ENCODE assay signal across 23 cellular contexts in genomic region chr3:87109431-87109830, GRCh38.
DNase-seq lines count a peak whose midpoint lies in the region; ATAC-seq, FAIRE-seq and TF ChIP-seq lines count a peak whose summit lies in the region.
"Had no signal": no experiment of that assay in that cellular context is flagged by ENCODE, and none has a peak within 500 bp of the region (broad histone marks: within the 10 kb centered on the region; RNA-seq: fewer than 3 reads in every experiment).

No MANE protein-coding gene starts in this region.

- no peaks in the 10 kb centered on the region for H3K27me3 ChIP-seq in GM23338 (ENCODE audit: insufficient read depth)
- no peaks in the 10 kb centered on the region for H3K27me3 ChIP-seq in bronchial epithelial cell (ENCODE audit: control insufficient read depth, insufficient read depth, low read length)
- H3K27me3 ChIP-seq in neural progenitor cell: no peaks in the 10 kb centered on the region
- H3K27me3 ChIP-seq: BE2C; BLaER1 treated with 17β-estradiol and CSF1 and Interleukin-3, amounts not matched to agents 10 nM and 100 nM had no signal

- H3K79me2 ChIP-seq in GM23338 (replicated peaks; ENCODE audit: insufficient read depth) (no peaks in the 10 kb centered on the region), neural progenitor cell (ENCODE audit: low read depth) (no peaks in the 10 kb centered on the region)

- peak; percentile 23 for FAIRE-seq in bronchial epithelial cell (lab: Jason Lieb, UNC)
- FAIRE-seq: A549, G401.6, GM12892 had no signal

- H3K27me3 Mint-ChIP-seq in GM23338 (ENCODE audit: insufficient read depth, low read depth, poor library complexity): no peaks in the 10 kb centered on the region
- H3K27me3 Mint-ChIP-seq in neural progenitor cell (ENCODE audit: insufficient read depth, low read depth): no peaks in the 10 kb centered on the region
- no peaks in the 10 kb centered on the region for H3K27me3 Mint-ChIP-seq in activated naive CD4-positive, alpha-beta T cell treated with anti-CD3 and anti-CD28 coated beads for 36 hours (ENCODE audit: low read depth)
- H3K27me3 Mint-ChIP-seq: CD4-positive, alpha-beta T cell; CD8-positive, alpha-beta memory T cell had no signal

- H3K4me1 ChIP-seq in GM23338 (ENCODE audit: insufficient read depth) (no peaks in the 10 kb centered on the region), neural progenitor cell (peaks cover 5% of the 10 kb centered on the region)
- H3K4me1 ChIP-seq: A549; BE2C; BLaER1 treated with 17β-estradiol and CSF1 and Interleukin-3, amounts not matched to agents 10 nM and 100 nM had no signal

- CTCF ChIA-PET in activated naive CD4-positive, alpha-beta T cell treated with anti-CD3 and anti-CD28 coated beads for 36 hours (lab: Charles Lee): no interaction called here

- H2AFZ ChIP-seq in GM23338: peak overlapping the region; percentile 77; the same call in 1 of the 2 replicates
- no peak overlapping the region for H2AFZ ChIP-seq in neural progenitor cell (replicated peaks)
- H2AFZ ChIP-seq: GM23248 had no signal

- H3K9me3 Mint-ChIP-seq in GM23338 (peaks cover 28% of the 10 kb centered on the region), neural progenitor cell (peaks cover 8% of the 10 kb centered on the region)
- H3K9me3 Mint-ChIP-seq in activated naive CD4-positive, alpha-beta T cell treated with anti-CD3 and anti-CD28 coated beads for 36 hours: peaks cover 10% of the 10 kb centered on the region

- H3K4me3 Mint-ChIP-seq in GM23338 (no peak overlapping the region), neural progenitor cell (no peak overlapping the region)
- no peak overlapping the region for H3K4me3 Mint-ChIP-seq in activated naive CD4-positive, alpha-beta T cell treated with anti-CD3 and anti-CD28 coated beads for 36 hours
- H3K4me3 Mint-ChIP-seq: CD14-positive monocyte; CD4-positive, alpha-beta T cell; CD8-positive, alpha-beta memory T cell; H9 had no signal

- TF ChIP-seq CTCF in GM23338 (conservative IDR thresholded peaks at IDR 0.05; ENCODE audit: low read depth in 2 of 2): no peak
- TF ChIP-seq CTCF in bronchial epithelial cell (IDR thresholded peaks at IDR 0.05; ENCODE audit: insufficient read depth, low read length, severe bottlenecking): no peak
- no peak for TF ChIP-seq CTCF in neural progenitor cell (IDR thresholded peaks at IDR 0.05)

- H3K4me2 ChIP-seq in GM23338 (no peak overlapping the region), neural progenitor cell (no peak overlapping the region)
- H3K4me2 ChIP-seq: A549; BLaER1 treated with 17β-estradiol and CSF1 and Interleukin-3, amounts not matched to agents 10 nM and 100 nM had no signal

- H3K27ac ChIP-seq in GM23338 (ENCODE audit: low read depth) (no peak overlapping the region), neural progenitor cell (no peak overlapping the region)
- H3K27ac ChIP-seq: A549; BLaER1 treated with 17β-estradiol and CSF1 and Interleukin-3, amounts not matched to agents 10 nM and 100 nM; GM23248 had no signal

- ATAC-seq in GM23338 (no peak), GM19397 (IDR thresholded peaks at IDR 0.05; ENCODE audit: unreplicated experiment) (no peak)
- ATAC-seq: A549, HCT116 had no signal

- intact Hi-C loops in activated naive CD4-positive, alpha-beta T cell treated with anti-CD3 and anti-CD28 coated beads for 36 hours (cut with micrococcal nuclease): no loop called here

- H3F3A ChIP-seq in GM23338 (replicated peaks; ENCODE audit: low read depth) (no peaks in the 10 kb centered on the region), neural progenitor cell (ENCODE audit: low read depth) (no peaks in the 10 kb centered on the region)

- H3K4me3 ChIP-seq in GM23338 (no peak overlapping the region), bronchial epithelial cell (ENCODE audit: low read depth, low read length) (no peak overlapping the region), neural progenitor cell (no peak overlapping the region)
- H3K4me3 ChIP-seq: A549; BLaER1 treated with 17β-estradiol and CSF1 and Interleukin-3, amounts not matched to agents 10 nM and 100 nM; GM23248 had no signal

- H3K36me3 ChIP-seq in GM23338 (ENCODE audit: insufficient read depth) (no peaks in the 10 kb centered on the region), bronchial epithelial cell (ENCODE audit: control insufficient read depth, insufficient read depth, low read length) (no peaks in the 10 kb centered on the region), neural progenitor cell (no peaks in the 10 kb centered on the region)
- H3K36me3 ChIP-seq: BE2C; BLaER1 treated with 17β-estradiol and CSF1 and Interleukin-3, amounts not matched to agents 10 nM and 100 nM had no signal

- H4K20me1 ChIP-seq in GM23338 (replicated peaks; ENCODE audit: insufficient read depth) (no peaks in the 10 kb centered on the region), neural progenitor cell (ENCODE audit: low read depth) (no peaks in the 10 kb centered on the region)
- H4K20me1 ChIP-seq: BLaER1 treated with 17β-estradiol and CSF1 and Interleukin-3, amounts not matched to agents 10 nM and 100 nM had no signal

- no peak for DNase-seq in GM23338 (ENCODE audit: low spot score)
- no peak for DNase-seq in bronchial epithelial cell (ENCODE audit: low read depth)
- peak; percentile 62 for DNase-seq in neural progenitor cell (ENCODE audit: low spot score)
- peak; percentile 14 for DNase-seq in retina
- no peak for DNase-seq in D341Med (ENCODE audit: low spot score)
- DNase-seq in activated naive CD4-positive, alpha-beta T cell treated with anti-CD3 and anti-CD28 coated beads for 36 hours: no peak
- DNase-seq: 8988T; ACHN; AML-193; BE2C; CD4-positive, alpha-beta T cell; CD8-positive, alpha-beta memory T cell; DMS53; DND-41; GM23248; H9 had no signal

- H3K9ac ChIP-seq in neural progenitor cell: no peak overlapping the region
- H3K9ac ChIP-seq: BLaER1 treated with 17β-estradiol and CSF1 and Interleukin-3, amounts not matched to agents 10 nM and 100 nM; GM23248 had no signal

- no peak overlapping the region for H3K27ac Mint-ChIP-seq in GM23338
- H3K27ac Mint-ChIP-seq in neural progenitor cell: no peak overlapping the region
- no peak overlapping the region for H3K27ac Mint-ChIP-seq in activated naive CD4-positive, alpha-beta T cell treated with anti-CD3 and anti-CD28 coated beads for 36 hours
- H3K27ac Mint-ChIP-seq: CD14-positive monocyte; CD4-positive, alpha-beta T cell; CD8-positive, alpha-beta memory T cell; H9 had no signal

- peaks cover 3% of the 10 kb centered on the region for H3K9me3 ChIP-seq in neural progenitor cell (ENCODE audit: low read depth)
- H3K9me3 ChIP-seq: BE2C had no signal

- H3K4me1 Mint-ChIP-seq in GM23338: peaks cover 3% of the 10 kb centered on the region; the same call in 1 of the 3 replicates
- H3K4me1 Mint-ChIP-seq in neural progenitor cell: no peaks in the 10 kb centered on the region
- H3K4me1 Mint-ChIP-seq in activated naive CD4-positive, alpha-beta T cell treated with anti-CD3 and anti-CD28 coated beads for 36 hours (ENCODE audit: low read depth): no peaks in the 10 kb centered on the region
- H3K4me1 Mint-ChIP-seq: CD14-positive monocyte; CD8-positive, alpha-beta memory T cell had no signal

- H3K36me3 Mint-ChIP-seq in GM23338 (ENCODE audit: low read depth) (peaks cover 25% of the 10 kb centered on the region), neural progenitor cell (no peaks in the 10 kb centered on the region)
- peaks cover 2% of the 10 kb centered on the region for H3K36me3 Mint-ChIP-seq in activated naive CD4-positive, alpha-beta T cell treated with anti-CD3 and anti-CD28 coated beads for 36 hours (ENCODE audit: low read depth)
- H3K36me3 Mint-ChIP-seq: CD14-positive monocyte; CD8-positive, alpha-beta memory T cell had no signal

- H3K9me2 ChIP-seq in GM23338 (ENCODE audit: insufficient read depth): peaks cover 9% of the 10 kb centered on the region

TF ChIP-seq in GM23338, 12 proteins besides CTCF, POLR2A, EP300 and RAD21:
- TF ChIP-seq POLR2AphosphoS5 (IDR thresholded peaks at IDR 0.05; ENCODE audit: low read depth): no peak
- TF ChIP-seq EZH2 (IDR thresholded peaks at IDR 0.05; ENCODE audit: low read depth, unreplicated experiment): no peak
- TF ChIP-seq STAT1 (IDR thresholded peaks at IDR 0.05; ENCODE audit: unreplicated experiment): no peak
- no peak for TF ChIP-seq JUNB (IDR thresholded peaks at IDR 0.05; ENCODE audit: unreplicated experiment)
- no peak for TF ChIP-seq ZNF331 (CRISPR knock-in tag; IDR thresholded peaks at IDR 0.05; ENCODE audit: low read depth)
- TF ChIP-seq NANOG (IDR thresholded peaks at IDR 0.05; ENCODE audit: borderline replicate concordance): no peak
- TF ChIP-seq, protein P1, sequence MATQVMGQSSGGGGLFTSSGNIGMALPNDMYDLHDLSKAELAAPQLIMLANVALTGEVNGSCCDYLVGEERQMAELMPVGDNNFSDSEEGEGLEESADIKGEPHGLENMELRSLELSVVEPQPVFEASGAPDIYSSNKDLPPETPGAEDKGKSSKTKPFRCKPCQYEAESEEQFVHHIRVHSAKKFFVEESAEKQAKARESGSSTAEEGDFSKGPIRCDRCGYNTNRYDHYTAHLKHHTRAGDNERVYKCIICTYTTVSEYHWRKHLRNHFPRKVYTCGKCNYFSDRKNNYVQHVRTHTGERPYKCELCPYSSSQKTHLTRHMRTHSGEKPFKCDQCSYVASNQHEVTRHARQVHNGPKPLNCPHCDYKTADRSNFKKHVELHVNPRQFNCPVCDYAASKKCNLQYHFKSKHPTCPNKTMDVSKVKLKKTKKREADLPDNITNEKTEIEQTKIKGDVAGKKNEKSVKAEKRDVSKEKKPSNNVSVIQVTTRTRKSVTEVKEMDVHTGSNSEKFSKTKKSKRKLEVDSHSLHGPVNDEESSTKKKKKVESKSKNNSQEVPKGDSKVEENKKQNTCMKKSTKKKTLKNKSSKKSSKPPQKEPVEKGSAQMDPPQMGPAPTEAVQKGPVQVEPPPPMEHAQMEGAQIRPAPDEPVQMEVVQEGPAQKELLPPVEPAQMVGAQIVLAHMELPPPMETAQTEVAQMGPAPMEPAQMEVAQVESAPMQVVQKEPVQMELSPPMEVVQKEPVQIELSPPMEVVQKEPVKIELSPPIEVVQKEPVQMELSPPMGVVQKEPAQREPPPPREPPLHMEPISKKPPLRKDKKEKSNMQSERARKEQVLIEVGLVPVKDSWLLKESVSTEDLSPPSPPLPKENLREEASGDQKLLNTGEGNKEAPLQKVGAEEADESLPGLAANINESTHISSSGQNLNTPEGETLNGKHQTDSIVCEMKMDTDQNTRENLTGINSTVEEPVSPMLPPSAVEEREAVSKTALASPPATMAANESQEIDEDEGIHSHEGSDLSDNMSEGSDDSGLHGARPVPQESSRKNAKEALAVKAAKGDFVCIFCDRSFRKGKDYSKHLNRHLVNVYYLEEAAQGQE (IDR thresholded peaks at IDR 0.05; ENCODE audit: unreplicated experiment): no peak
- no peak for TF ChIP-seq EZH2phosphoT487 (IDR thresholded peaks at IDR 0.05; ENCODE audit: unreplicated experiment)
- TF ChIP-seq CREB1 (CRISPR knock-in tag; IDR thresholded peaks at IDR 0.05; ENCODE audit: low read depth): no peak

Comparison
In these comparisons a context has a peak if more than half of its experiments do, and no peak if none do; other contexts are left out.
1. DNase-seq: peak in neural progenitor cell (single experiment) and retina (single experiment); none in GM23338 (single experiment), bronchial epithelial cell (single experiment), D341Med (single experiment) and activated naive CD4-positive, alpha-beta T cell treated with anti-CD3 and anti-CD28 coated beads for 36 hours (single experiment).